Comparison of ENCODE assay signal across 3 cellular contexts in genomic region chr1:66058558-66058957, GRCh38.
"Had no signal": no experiment of that assay in that cellular context is flagged by ENCODE, and none has a peak within 500 bp of the region (broad histone marks: within the 10 kb centered on the region; RNA-seq: fewer than 3 reads in every experiment).

No MANE protein-coding gene starts in this region.

- ATAC-seq: GM12878 had no signal

- DNase-seq: GDM1, GF-D8 had no signal

- H3K4me3 ChIP-seq: GM12878 had no signal
